12 cellular contexts compared by ENCODE assay signal in genomic region chrX:154413142-154413541, GRCh38. TPM values are rescaled to one million over a fixed set of nuclear protein-coding genes. Genes with fewer than 3 reads are reported as not detected.
A peak's percentile ranks its signal among the peaks of the same experiment; 100 is the strongest.
DNase-seq lines count a peak whose midpoint lies in the region; ATAC-seq and TF ChIP-seq lines count a peak whose summit lies in the region.
"Had no signal": no experiment of that assay in that cellular context is flagged by ENCODE, and none has a peak within 500 bp of the region (broad histone marks: within the 10 kb centered on the region; RNA-seq: fewer than 3 reads in every experiment).

No MANE protein-coding gene starts in this region.

- no peak overlapping the region for H3K23ac ChIP-seq in IMR-90 (ENCODE audit: low read depth, low read length)

- in situ Hi-C loops in IMR-90 (cut with MboI; ENCODE audit: low sequenced_read_pairs): no loop called here

- H3K4me3 ChIP-seq in IMR-90 (ENCODE audit: insufficient read depth, low read depth, low read length) (no peak overlapping the region), adrenal gland (no peak overlapping the region)
- H3K4me3 ChIP-seq: MG63 had no signal

- H3K4ac ChIP-seq in IMR-90 (ENCODE audit: low read depth, low read length): no peak overlapping the region

- no peak overlapping the region for H4K5ac ChIP-seq in IMR-90 (ENCODE audit: low read depth, low read length)

- TF ChIP-seq POLR2A in IMR-90 (IDR thresholded peaks at IDR 0.05; ENCODE audit: low read depth, low read length) (no peak), adrenal gland (IDR thresholded peaks at IDR 0.05) (no peak)

- H3K27ac Mint-ChIP-seq in activated CD4-positive, alpha-beta T cell treated with anti-CD3 and anti-CD28 coated beads for 36 hours: no peak overlapping the region
- H3K27ac Mint-ChIP-seq in activated T-helper 17 cell treated with anti-CD3 and anti-CD28 coated beads, Interleukin-2, amount 50 U/mL, for 72 hours: no peak overlapping the region
- H3K27ac Mint-ChIP-seq in natural killer cell treated with Interleukin-12 subunit alpha and Interleukin-12 subunit beta and Interleukin-15 and Interleukin-18, amount 100 ng/mL, for 72 hours: peak overlapping the region; percentile 41 to 80

- no peak overlapping the region for H2BK120ac ChIP-seq in IMR-90 (ENCODE audit: low read depth, low read length)

- no peak overlapping the region for H2BK5ac ChIP-seq in IMR-90 (ENCODE audit: low read depth, low read length, poor library complexity, severe bottlenecking)

- H2AK5ac ChIP-seq in IMR-90 (ENCODE audit: low read depth, low read length): no peak overlapping the region

- no peak overlapping the region for H4K91ac ChIP-seq in IMR-90 (ENCODE audit: insufficient read depth, low read depth, low read length)

- no peak overlapping the region for H3K4me2 ChIP-seq in IMR-90 (ENCODE audit: low read depth, low read length)

- H3K4me1 Mint-ChIP-seq in activated CD4-positive, alpha-beta T cell treated with anti-CD3 and anti-CD28 coated beads for 36 hours: peaks cover 13% of the 10 kb centered on the region
- peaks cover 8% of the 10 kb centered on the region for H3K4me1 Mint-ChIP-seq in activated T-helper 17 cell treated with anti-CD3 and anti-CD28 coated beads, Interleukin-2, amount 50 U/mL, for 72 hours
- peaks cover 14 to 15% of the 10 kb centered on the region in 2 donors for H3K4me1 Mint-ChIP-seq in natural killer cell treated with Interleukin-12 subunit alpha and Interleukin-12 subunit beta and Interleukin-15 and Interleukin-18, amount 100 ng/mL, for 72 hours (ENCODE audit: low read depth in 2 of 2)

- TF ChIP-seq RAD21 in IMR-90 (IDR thresholded peaks at IDR 0.05; ENCODE audit: low read length): no peak

- H3K9me3 ChIP-seq in IMR-90 (ENCODE audit: control insufficient read depth, insufficient read depth, low read length) (no peaks in the 10 kb centered on the region), adrenal gland (replicated peaks in 1 of 3) (no peaks in the 10 kb centered on the region)
- H3K9me3 ChIP-seq: MG63 had no signal

- H4K8ac ChIP-seq in IMR-90 (ENCODE audit: low read depth in 2 of 2, low read length in 2 of 2): no peak overlapping the region

- BruUV-seq in IMR-90 (replicated peaks; lab: Mats Ljungman, UMichigan): no TSS peak

- no peak overlapping the region for H2BK15ac ChIP-seq in IMR-90 (ENCODE audit: low read depth, low read length)

- H2BK20ac ChIP-seq in IMR-90 (ENCODE audit: low read depth, low read length): no peak overlapping the region

- CTCF ChIA-PET in activated CD4-positive, alpha-beta T cell treated with anti-CD3 and anti-CD28 coated beads for 36 hours (lab: Charles Lee): interaction anchor here (0.5 kb wide), 1 partner anchor 98 kb away, joined by 3 read pairs; no protein-coding TSS in a partner anchor
- CTCF ChIA-PET in IMR-90 (lab: Yijun Ruan, JAX): no interaction called here

- WGBS in IMR-90 (ENCODE audit: extremely low coverage in 2 of 2, insufficient read length in 1 of 2), 2 experiments: 85% methylated on average over 2 of the region's 8 CpGs; no CpG with 5 or more reads in 1 of the 2 experiments
- WGBS in adrenal gland, 4 donors: 74 to 81% (median 79%) methylated on average over 4 to 8 of the region's 8 CpGs

- H3K4me3 Mint-ChIP-seq in activated CD4-positive, alpha-beta T cell treated with anti-CD3 and anti-CD28 coated beads for 36 hours: peak overlapping the region; percentile 86
- peak overlapping the region; percentile 75 for H3K4me3 Mint-ChIP-seq in activated T-helper 17 cell treated with anti-CD3 and anti-CD28 coated beads, Interleukin-2, amount 50 U/mL, for 72 hours
- peak overlapping the region; percentile 75 for H3K4me3 Mint-ChIP-seq in natural killer cell treated with Interleukin-12 subunit alpha and Interleukin-12 subunit beta and Interleukin-15 and Interleukin-18, amount 100 ng/mL, for 72 hours

- no peak for ATAC-seq in activated CD4-positive, alpha-beta T cell treated with anti-CD3 and anti-CD28 coated beads for 36 hours
- ATAC-seq in IMR-90 (ENCODE audit: low read depth) (no peak), GM21367 (IDR thresholded peaks at IDR 0.05; ENCODE audit: unreplicated experiment) (no peak)
- no peak for ATAC-seq in activated T-helper 17 cell treated with anti-CD3 and anti-CD28 coated beads, Interleukin-2, amount 50 U/mL, for 72 hours (replicated peaks)
- ATAC-seq in natural killer cell treated with Interleukin-12 subunit alpha and Interleukin-12 subunit beta and Interleukin-15 and Interleukin-18, amount 100 ng/mL, for 72 hours: no peak
- ATAC-seq: SK-N-SH treated with all-trans-retinoic acid at 6 μM for 48 hours had no signal

- POLR2A ChIA-PET in activated CD4-positive, alpha-beta T cell treated with anti-CD3 and anti-CD28 coated beads for 36 hours (lab: Charles Lee): no interaction called here
- POLR2A ChIA-PET in IMR-90 (lab: Charles Lee; ENCODE audit: unreplicated experiment): no interaction called here

- H3K4me1 ChIP-seq in IMR-90 (ENCODE audit: control insufficient read depth, insufficient read depth, low read length): peaks cover 4% of the 10 kb centered on the region
- peaks cover 0 to 4% of the 10 kb centered on the region in 2 donors for H3K4me1 ChIP-seq in adrenal gland (replicated peaks in 1 of 2)

- H3K27me3 ChIP-seq in IMR-90 (ENCODE audit: control insufficient read depth, insufficient read depth, low read length): no peaks in the 10 kb centered on the region
- peaks cover 4% of the 10 kb centered on the region for H3K27me3 ChIP-seq in adrenal gland
- H3K27me3 ChIP-seq: MG63 had no signal

- peaks cover 5 to 25% of the 10 kb centered on the region in 2 experiments; a peak in 3 of 4 replicates for H3K79me1 ChIP-seq in IMR-90 (ENCODE audit: low read depth in 1 of 2, low read length in 2 of 2)

- no peaks in the 10 kb centered on the region for H3K9me3 Mint-ChIP-seq in activated CD4-positive, alpha-beta T cell treated with anti-CD3 and anti-CD28 coated beads for 36 hours (ENCODE audit: low read depth)
- no peaks in the 10 kb centered on the region for H3K9me3 Mint-ChIP-seq in activated T-helper 17 cell treated with anti-CD3 and anti-CD28 coated beads, Interleukin-2, amount 50 U/mL, for 72 hours
- H3K9me3 Mint-ChIP-seq in natural killer cell treated with Interleukin-12 subunit alpha and Interleukin-12 subunit beta and Interleukin-15 and Interleukin-18, amount 100 ng/mL, for 72 hours: no peaks in the 10 kb centered on the region
- H3K9me3 Mint-ChIP-seq: activated naive CD4-positive, alpha-beta T cell treated with anti-CD3 and anti-CD28 coated beads, Interleukin-2, amount 50 U/mL, for 72 hours had no signal

- H3K14ac ChIP-seq in IMR-90 (replicated peaks; ENCODE audit: low read depth, low read length): no peak overlapping the region

- peaks cover 3% of the 10 kb centered on the region; the same call in 1 of the 2 replicates for H3K9me1 ChIP-seq in IMR-90 (ENCODE audit: insufficient read depth, low read length)

- H3K27me3 Mint-ChIP-seq in activated CD4-positive, alpha-beta T cell treated with anti-CD3 and anti-CD28 coated beads for 36 hours: no peaks in the 10 kb centered on the region
- H3K27me3 Mint-ChIP-seq in activated T-helper 17 cell treated with anti-CD3 and anti-CD28 coated beads, Interleukin-2, amount 50 U/mL, for 72 hours: no peaks in the 10 kb centered on the region
- peaks cover 0 to 7% of the 10 kb centered on the region in 2 donors for H3K27me3 Mint-ChIP-seq in natural killer cell treated with Interleukin-12 subunit alpha and Interleukin-12 subunit beta and Interleukin-15 and Interleukin-18, amount 100 ng/mL, for 72 hours

- H3K36me3 ChIP-seq in IMR-90 (ENCODE audit: control insufficient read depth, insufficient read depth, low read length): peaks cover 5% of the 10 kb centered on the region
- no peaks in the 10 kb centered on the region for H3K36me3 ChIP-seq in adrenal gland (replicated peaks in 1 of 2)
- H3K36me3 ChIP-seq: MG63 had no signal

- H3K18ac ChIP-seq in IMR-90 (ENCODE audit: low read depth, low read length): no peak overlapping the region

- H3K56ac ChIP-seq in IMR-90 (ENCODE audit: extremely low read depth, insufficient read depth, low read length): no peak overlapping the region

- intact Hi-C loops in activated CD4-positive, alpha-beta T cell treated with anti-CD3 and anti-CD28 coated beads for 36 hours (cut with DNase I, micrococcal nuclease): loop anchor here (2.0 to 5.0 kb wide), 2 partner anchors 16 to 44 kb away; partner anchors contain the start of genes ATP6AP1 (in 1 of the 2) and PLXNA3 (in 1 of the 2)
- intact Hi-C loops in IMR-90 (cut with micrococcal nuclease) (loop anchor here (5.0 kb wide), 1 partner anchor 119 kb away; no protein-coding TSS in a partner anchor), adrenal gland (cut with DNase I) (no loop called here)

- no peak for TF ChIP-seq CTCF in IMR-90 (conservative IDR thresholded peaks at IDR 0.05; ENCODE audit: low read depth, low read length)
- no peak for TF ChIP-seq CTCF in adrenal gland (IDR thresholded peaks at IDR 0.05)

- no peak for DNase-seq in activated CD4-positive, alpha-beta T cell treated with anti-CD3 and anti-CD28 coated beads for 36 hours
- DNase-seq in activated CD4-positive, alpha-beta T cell treated with anti-CD3 and anti-CD28 coated beads, Interleukin-2, amount 50 U/mL, for 4 hours: no peak
- DNase-seq in IMR-90: no peak
- DNase-seq in natural killer cell treated with Interleukin-12 subunit alpha and Interleukin-12 subunit beta and Interleukin-15 and Interleukin-18, amount 100 ng/mL, for 72 hours (ENCODE audit: low spot score): no peak
- no peak for DNase-seq in adrenal gland
- DNase-seq in H4 (ENCODE audit: low spot score): no peak
- DNase-seq: MG63, small intestine had no signal

- peaks cover 10% of the 10 kb centered on the region for H3K36me3 Mint-ChIP-seq in activated CD4-positive, alpha-beta T cell treated with anti-CD3 and anti-CD28 coated beads for 36 hours (ENCODE audit: low read depth)
- peaks cover 12% of the 10 kb centered on the region for H3K36me3 Mint-ChIP-seq in activated T-helper 17 cell treated with anti-CD3 and anti-CD28 coated beads, Interleukin-2, amount 50 U/mL, for 72 hours (ENCODE audit: low read depth)
- no peaks in the 10 kb centered on the region for H3K36me3 Mint-ChIP-seq in natural killer cell treated with Interleukin-12 subunit alpha and Interleukin-12 subunit beta and Interleukin-15 and Interleukin-18, amount 100 ng/mL, for 72 hours
- H3K36me3 Mint-ChIP-seq: activated naive CD4-positive, alpha-beta T cell treated with anti-CD3 and anti-CD28 coated beads, Interleukin-2, amount 50 U/mL, for 72 hours had no signal

- peak overlapping the region; percentile 75 for H2AK9ac ChIP-seq in IMR-90 (replicated peaks; ENCODE audit: low read depth, low read length, poor library complexity)

- no peaks in the 10 kb centered on the region for H4K20me1 ChIP-seq in IMR-90 (ENCODE audit: insufficient read depth, low read length)

- no peak overlapping the region for H3K9ac ChIP-seq in IMR-90 (ENCODE audit: low read depth, low read length)

- H3K27ac ChIP-seq in IMR-90 (ENCODE audit: insufficient read depth, low read length): no peak overlapping the region
- H3K27ac ChIP-seq in adrenal gland: peak overlapping the region in 1 of 5 donors; percentile 93

- dilution Hi-C loops in IMR-90 (cut with HindIII; ENCODE audit: low sequenced_read_pairs, unreplicated experiment): no loop called here

- H2AFZ ChIP-seq in IMR-90 (replicated peaks; ENCODE audit: low read length, poor library complexity): peak overlapping the region; percentile 19

RNA-seq across cellular contexts. Expression of gene TAFAZZIN, which starts 1.8 kb away (rescaled TPM):
- total RNA-seq in activated CD4-positive, alpha-beta T cell treated with anti-CD3 and anti-CD28 coated beads for 36 hours: 10 to 100 TPM; 43.8 to 49.0 TPM
- 4.4 and 4.8 TPM in 2 replicates for total RNA-seq in IMR-90 (2012; rRNA removed)
- polyA plus RNA-seq in IMR-90 (2012; rRNA removed): 24.4 and 26.6 TPM in 2 replicates
- 11.7 and 12.2 TPM in 2 replicates for polyA plus RNA-seq in IMR-90 (2012; cell fraction: cytosol; rRNA removed)
- polyA plus RNA-seq in IMR-90 (2012; cell fraction: nucleus; rRNA removed; ENCODE audit: low replicate concordance): 146 and 212 TPM in 2 replicates
- total RNA-seq in activated T-helper 17 cell treated with anti-CD3 and anti-CD28 coated beads, Interleukin-2, amount 50 U/mL, for 72 hours: 10 to 100 TPM; 39.3 to 40.8 TPM
- 10 to 100 TPM; 47.4 to 73.7 TPM for total RNA-seq in natural killer cell treated with Interleukin-12 subunit alpha and Interleukin-12 subunit beta and Interleukin-15 and Interleukin-18, amount 100 ng/mL, for 72 hours
- 10 to 100 TPM; 18.1 to 47.1 (median 26.6) TPM for total RNA-seq in adrenal gland
- 100 to 1,000 TPM in 2 of 3 donors, 1 to 10 TPM in 1; 8.6 to 142 (median 103) TPM for polyA plus RNA-seq in adrenal gland
- 15.1 and 15.3 TPM in 2 replicates for total RNA-seq in H4 (2014; rRNA removed; shearing (Covaris generic))

RNA-seq across cellular contexts. Expression of gene DNASE1L1, which starts 4.1 kb away (rescaled TPM):
- 10 to 100 TPM; 12.6 to 13.4 TPM for total RNA-seq in activated CD4-positive, alpha-beta T cell treated with anti-CD3 and anti-CD28 coated beads for 36 hours
- total RNA-seq in IMR-90 (2012; rRNA removed) (42.5 and 51.4 TPM in 2 replicates), adrenal gland (100 to 1,000 TPM in 1 of 8 donors, 10 to 100 TPM in 7; 29.4 to 101 (median 55.5) TPM)
- polyA plus RNA-seq in IMR-90 (2012; rRNA removed) (54.7 and 55.5 TPM in 2 replicates), adrenal gland (10 to 100 TPM; 17.2 to 48.0 (median 42.7) TPM)
- 29.9 and 61.9 TPM in 2 replicates for polyA plus RNA-seq in IMR-90 (2012; cell fraction: cytosol; rRNA removed)
- 29.2 and 61.8 TPM in 2 replicates for polyA plus RNA-seq in IMR-90 (2012; cell fraction: nucleus; rRNA removed; ENCODE audit: low replicate concordance)
- 10 to 100 TPM; 13.9 to 16.7 TPM for total RNA-seq in activated T-helper 17 cell treated with anti-CD3 and anti-CD28 coated beads, Interleukin-2, amount 50 U/mL, for 72 hours
- 10 to 100 TPM; 12.4 to 14.6 TPM for total RNA-seq in natural killer cell treated with Interleukin-12 subunit alpha and Interleukin-12 subunit beta and Interleukin-15 and Interleukin-18, amount 100 ng/mL, for 72 hours
- 19.4 and 21.8 TPM in 2 replicates for total RNA-seq in H4 (2014; rRNA removed; shearing (Covaris generic))

RNA-seq across cellular contexts. Expression of gene RPL10, which starts 15.0 kb away (rescaled TPM):
- total RNA-seq in activated CD4-positive, alpha-beta T cell treated with anti-CD3 and anti-CD28 coated beads for 36 hours: 1,000 to 10,000 TPM; 1,286 to 2,705 TPM
- total RNA-seq in IMR-90 (2012; rRNA removed) (1,582 and 1,900 TPM in 2 replicates), adrenal gland (1,000 to 10,000 TPM in 7 of 8 donors, 100 to 1,000 TPM in 1; 626 to 5,287 (median 2,443) TPM)
- polyA plus RNA-seq in IMR-90 (2012; rRNA removed) (4,696 and 7,467 TPM in 2 replicates), adrenal gland (1,000 to 10,000 TPM; 1,725 to 3,645 (median 2,430) TPM)
- polyA plus RNA-seq in IMR-90 (2012; cell fraction: cytosol; rRNA removed): 1,699 and 6,181 TPM in 2 replicates
- polyA plus RNA-seq in IMR-90 (2012; cell fraction: nucleus; rRNA removed; ENCODE audit: low replicate concordance): 2,396 and 4,012 TPM in 2 replicates
- total RNA-seq in activated T-helper 17 cell treated with anti-CD3 and anti-CD28 coated beads, Interleukin-2, amount 50 U/mL, for 72 hours: 1,000 to 10,000 TPM; 1,604 to 1,651 TPM
- 1,000 to 10,000 TPM; 1,953 to 2,194 TPM for total RNA-seq in natural killer cell treated with Interleukin-12 subunit alpha and Interleukin-12 subunit beta and Interleukin-15 and Interleukin-18, amount 100 ng/mL, for 72 hours
- 5,829 and 6,316 TPM in 2 replicates for total RNA-seq in H4 (2014; rRNA removed; shearing (Covaris generic))

RNA-seq across cellular contexts. Expression of gene ATP6AP1, which starts 15.3 kb away (rescaled TPM):
- 10 to 100 TPM; 25.6 to 28.6 TPM for total RNA-seq in activated CD4-positive, alpha-beta T cell treated with anti-CD3 and anti-CD28 coated beads for 36 hours
- total RNA-seq in IMR-90 (2012; rRNA removed): 13.8 and 13.9 TPM in 2 replicates
- 96.7 and 98.4 TPM in 2 replicates for polyA plus RNA-seq in IMR-90 (2012; rRNA removed)
- 122 and 145 TPM in 2 replicates for polyA plus RNA-seq in IMR-90 (2012; cell fraction: cytosol; rRNA removed)
- polyA plus RNA-seq in IMR-90 (2012; cell fraction: nucleus; rRNA removed; ENCODE audit: low replicate concordance): 57.9 and 117 TPM in 2 replicates
- 10 to 100 TPM; 39.9 to 42.1 TPM for total RNA-seq in activated T-helper 17 cell treated with anti-CD3 and anti-CD28 coated beads, Interleukin-2, amount 50 U/mL, for 72 hours
- 100 to 1,000 TPM in 1 of 2 donors, 10 to 100 TPM in 1; 46.7 to 106 TPM for total RNA-seq in natural killer cell treated with Interleukin-12 subunit alpha and Interleukin-12 subunit beta and Interleukin-15 and Interleukin-18, amount 100 ng/mL, for 72 hours
- total RNA-seq in adrenal gland: 100 to 1,000 TPM in 5 of 8 donors, 10 to 100 TPM in 3; 68.8 to 170 (median 137) TPM
- polyA plus RNA-seq in adrenal gland: 100 to 1,000 TPM in 1 of 3 donors, 10 to 100 TPM in 2; 55.4 to 133 (median 56.8) TPM
- total RNA-seq in H4 (2014; rRNA removed; shearing (Covaris generic)): 60.2 and 69.2 TPM in 2 replicates

RNA-seq across cellular contexts. Expression of gene GDI1, which starts 23.8 kb away (rescaled TPM):
- 100 to 1,000 TPM; 100 to 117 TPM for total RNA-seq in activated CD4-positive, alpha-beta T cell treated with anti-CD3 and anti-CD28 coated beads for 36 hours
- total RNA-seq in IMR-90 (2012; rRNA removed): 113 and 117 TPM in 2 replicates
- 291 and 331 TPM in 2 replicates for polyA plus RNA-seq in IMR-90 (2012; rRNA removed)
- polyA plus RNA-seq in IMR-90 (2012; cell fraction: cytosol; rRNA removed): 224 and 267 TPM in 2 replicates
- 1,267 and 1,634 TPM in 2 replicates for polyA plus RNA-seq in IMR-90 (2012; cell fraction: nucleus; rRNA removed; ENCODE audit: low replicate concordance)
- 100 to 1,000 TPM; 120 to 165 TPM for total RNA-seq in activated T-helper 17 cell treated with anti-CD3 and anti-CD28 coated beads, Interleukin-2, amount 50 U/mL, for 72 hours
- total RNA-seq in natural killer cell treated with Interleukin-12 subunit alpha and Interleukin-12 subunit beta and Interleukin-15 and Interleukin-18, amount 100 ng/mL, for 72 hours: 100 to 1,000 TPM; 157 to 187 TPM
- 100 to 1,000 TPM in 7 of 8 donors, 10 to 100 TPM in 1; 85.6 to 142 (median 113) TPM for total RNA-seq in adrenal gland
- polyA plus RNA-seq in adrenal gland: 100 to 1,000 TPM; 155 to 287 (median 216) TPM
- total RNA-seq in H4 (2014; rRNA removed; shearing (Covaris generic)): 62.2 and 68.0 TPM in 2 replicates

Comparison
In these comparisons a context has a peak if more than half of its experiments do, and no peak if none do; other contexts are left out.
1. H3K27ac Mint-ChIP-seq: peak in natural killer cell treated with Interleukin-12 subunit alpha and Interleukin-12 subunit beta and Interleukin-15 and Interleukin-18, amount 100 ng/mL, for 72 hours (2 of 2); none in activated CD4-positive, alpha-beta T cell treated with anti-CD3 and anti-CD28 coated beads for 36 hours (single experiment) and activated T-helper 17 cell treated with anti-CD3 and anti-CD28 coated beads, Interleukin-2, amount 50 U/mL, for 72 hours (single experiment).
2. intact Hi-C loops: an anchor here in activated CD4-positive, alpha-beta T cell treated with anti-CD3 and anti-CD28 coated beads for 36 hours (2.0 to 5.0 kb wide) and IMR-90 (5.0 kb wide); none called in adrenal gland.
3. Peak in every context shown above with its lines, with median percentiles within 50 percentile points of each other: H3K4me3 Mint-ChIP-seq.